8 cellular contexts compared by ENCODE assay signal in the genomic region with DNA sequence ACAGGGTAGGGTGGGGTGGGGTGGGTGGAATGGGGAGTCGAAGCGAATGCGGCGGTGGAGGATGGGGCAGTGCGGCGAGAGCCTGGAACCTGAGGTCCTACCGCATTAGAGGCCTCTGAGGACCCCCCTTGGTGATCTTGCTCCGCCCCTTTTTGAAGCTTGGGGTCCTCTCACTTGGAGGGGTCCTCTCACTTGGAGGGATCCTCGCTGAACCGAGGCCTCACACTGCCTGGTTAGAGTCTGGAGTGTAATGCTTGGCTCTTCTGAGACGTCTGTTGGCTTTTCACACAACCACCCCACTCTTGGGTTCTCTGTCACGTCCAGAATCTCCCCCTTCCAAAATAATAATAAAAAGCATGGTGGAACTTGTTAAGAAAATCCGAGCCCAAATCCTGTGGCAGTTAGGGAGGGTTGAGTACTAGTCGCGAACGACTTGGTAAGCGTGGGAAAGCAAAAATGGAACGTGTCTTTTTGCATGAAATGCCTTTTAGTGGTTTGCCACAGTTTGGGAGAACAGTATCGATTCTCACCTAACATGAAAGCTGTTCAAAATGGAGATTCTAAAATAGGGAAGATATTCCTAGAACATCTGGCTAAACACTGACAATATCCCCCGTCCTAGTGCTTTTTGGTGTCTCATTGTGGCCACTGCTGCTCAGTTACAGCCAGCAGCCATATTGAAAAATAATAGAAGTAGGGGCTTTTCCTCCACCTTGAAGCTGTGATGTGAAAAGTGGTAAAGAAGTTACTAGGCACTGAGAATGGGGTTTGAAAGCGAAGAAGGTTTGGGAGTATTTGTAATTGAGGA. TPM values are rescaled to one million over a fixed set of nuclear protein-coding genes. Genes with fewer than 3 reads are reported as not detected.
DNase-seq lines count a peak whose midpoint lies in the region; ATAC-seq and TF ChIP-seq lines count a peak whose summit lies in the region.

No MANE protein-coding gene starts in this region.

- DNase-seq in Calu3 (no peak), ascending aorta (ENCODE audit: low spot score in 2 of 2) (no peak), lower leg skin (ENCODE audit: low spot score in 2 of 2) (no peak), tibial artery (no peak), cortex of kidney (lab: John Stamatoyannopoulos, UW) (no peak), putamen (ENCODE audit: low spot score) (no peak)

- H3K9me3 ChIP-seq in HUES48 (ENCODE audit: control insufficient read depth, insufficient read depth, low read length) (no peaks in the 10 kb centered on the region), ascending aorta (no peaks in the 10 kb centered on the region), tibial artery (no peaks in the 10 kb centered on the region)

- intact Hi-C loops in Calu3 (cut with micrococcal nuclease; ENCODE audit: unreplicated experiment) (loop anchor here (5.0 kb wide), 1 partner anchor 140 kb away; the partner anchor contains the start of gene EP300), ascending aorta (cut with DNase I) (loop anchor here (1.0 to 5.0 kb wide), 9 partner anchors 29 to 515 kb away; partner anchors contain the start of genes ACO2, L3MBTL2, PHF5A and RANGAP1), lower leg skin (cut with DNase I; ENCODE audit: low total_unique reads) (loop anchor here (5.0 kb wide), 1 partner anchor 140 kb away; the partner anchor contains the start of gene EP300), tibial artery (cut with DNase I; ENCODE audit: low total_unique reads) (loop anchor here (1.0 to 2.0 kb wide), 2 partner anchors 69 to 139 kb away; no protein-coding TSS in a partner anchor)

- no peak for ATAC-seq in HG02763 (IDR thresholded peaks at IDR 0.05; ENCODE audit: unreplicated experiment)

- TF ChIP-seq POLR2A in lower leg skin (IDR thresholded peaks at IDR 0.05) = no peak

- peak overlapping the region; percentile 95 for H3K27ac Mint-ChIP-seq in Calu3 (ENCODE audit: unreplicated experiment)

- CTCF ChIA-PET in Calu3 (lab: Charles Lee) = interaction anchor here (0.6 to 1.6 kb wide), 10 partner anchors 29 to 948 kb away, joined by 3 to 8 read pairs (median 4); partner anchors contain the start of gene EP300

- H3K27me3 ChIP-seq in HUES48 (ENCODE audit: control insufficient read depth, insufficient read depth, low read length) = no peaks in the 10 kb centered on the region
- no peaks in the 10 kb centered on the region for H3K27me3 ChIP-seq in ascending aorta
- H3K27me3 ChIP-seq in tibial artery = no peaks in the 10 kb centered on the region

- no peaks in the 10 kb centered on the region for H3K27me3 Mint-ChIP-seq in Calu3 (ENCODE audit: unreplicated experiment)

- peaks cover 6% of the 10 kb centered on the region; the same call in 1 of the 2 replicates for H3K4me1 ChIP-seq in HUES48 (ENCODE audit: control insufficient read depth, insufficient read depth, low read length)
- peaks cover 3 to 18% of the 10 kb centered on the region in 2 donors for H3K4me1 ChIP-seq in ascending aorta
- H3K4me1 ChIP-seq in tibial artery = peaks cover 0 to 20% (median 7%) of the 10 kb centered on the region in 4 donors

- TF ChIP-seq CTCF in Calu3 (IDR thresholded peaks at IDR 0.05; ENCODE audit: unreplicated experiment) = no peak
- TF ChIP-seq CTCF in ascending aorta (IDR thresholded peaks at IDR 0.05) = no peak
- no peak for TF ChIP-seq CTCF in lower leg skin (IDR thresholded peaks at IDR 0.05)
- TF ChIP-seq CTCF in tibial artery (IDR thresholded peaks at IDR 0.05) = no peak

- H3K4me1 Mint-ChIP-seq in Calu3 (ENCODE audit: low read depth, unreplicated experiment) = peaks cover 22% of the 10 kb centered on the region

- H3K27ac ChIP-seq in HUES48 (ENCODE audit: low read depth, low read length) (peak overlapping the region; percentile 73), ascending aorta (peak overlapping the region; percentile 95), tibial artery (peak overlapping the region; percentile 94 to 98)

- 3 to 6% methylated on average over 21 of the region's 21 CpGs for WGBS in lower leg skin, 2 donors

- H3K9ac ChIP-seq in HUES48 (ENCODE audit: low read depth, low read length) = peak overlapping the region; percentile 71

- H3K4me3 Mint-ChIP-seq in Calu3 (ENCODE audit: low read depth, unreplicated experiment) = peak overlapping the region; percentile 98

- H3K4me3 ChIP-seq in HUES48 (ENCODE audit: low read depth, low read length) (peak overlapping the region; percentile 96), ascending aorta (peak overlapping the region; percentile 78 to 83), lower leg skin (ENCODE audit: low read depth, poor library complexity, severe bottlenecking) (peak overlapping the region; percentile 37), tibial artery (peak overlapping the region; percentile 73 to 85)

- BruUV-seq in Calu3 (replicated peaks; lab: Mats Ljungman, UMichigan) = TSS peak; percentile 37

- H3K36me3 ChIP-seq in HUES48 (ENCODE audit: control insufficient read depth, insufficient read depth, low read length) (peaks cover 32% of the 10 kb centered on the region), ascending aorta (peaks cover 5 to 29% of the 10 kb centered on the region in 2 donors), tibial artery (peaks cover 5 to 36% (median 16%) of the 10 kb centered on the region in 3 donors)

- no peaks in the 10 kb centered on the region for H3K9me3 Mint-ChIP-seq in Calu3 (ENCODE audit: low read depth, unreplicated experiment)

- H3K36me3 Mint-ChIP-seq in Calu3 (ENCODE audit: insufficient read depth, unreplicated experiment) = peaks cover 48% of the 10 kb centered on the region

RNA-seq across cellular contexts. Expression of gene RBX1, which starts 0.8 kb away (rescaled TPM):
- 45.5 and 51.8 TPM in 2 replicates for total RNA-seq in Calu3 (2022)
- total RNA-seq in ascending aorta = 50.6 TPM
- 10 to 100 TPM; 26.5 to 47.7 (median 42.0) TPM for total RNA-seq in lower leg skin

Comparison
In these comparisons a context has a peak if more than half of its experiments do, and no peak if none do; other contexts are left out.
1. H3K4me3 ChIP-seq: peak in every context shown above with its lines; median percentile 96 in HUES48; 80 in ascending aorta; 79 in tibial artery; 37 in lower leg skin.